8 cellular contexts compared by ENCODE assay signal in the genomic region with DNA sequence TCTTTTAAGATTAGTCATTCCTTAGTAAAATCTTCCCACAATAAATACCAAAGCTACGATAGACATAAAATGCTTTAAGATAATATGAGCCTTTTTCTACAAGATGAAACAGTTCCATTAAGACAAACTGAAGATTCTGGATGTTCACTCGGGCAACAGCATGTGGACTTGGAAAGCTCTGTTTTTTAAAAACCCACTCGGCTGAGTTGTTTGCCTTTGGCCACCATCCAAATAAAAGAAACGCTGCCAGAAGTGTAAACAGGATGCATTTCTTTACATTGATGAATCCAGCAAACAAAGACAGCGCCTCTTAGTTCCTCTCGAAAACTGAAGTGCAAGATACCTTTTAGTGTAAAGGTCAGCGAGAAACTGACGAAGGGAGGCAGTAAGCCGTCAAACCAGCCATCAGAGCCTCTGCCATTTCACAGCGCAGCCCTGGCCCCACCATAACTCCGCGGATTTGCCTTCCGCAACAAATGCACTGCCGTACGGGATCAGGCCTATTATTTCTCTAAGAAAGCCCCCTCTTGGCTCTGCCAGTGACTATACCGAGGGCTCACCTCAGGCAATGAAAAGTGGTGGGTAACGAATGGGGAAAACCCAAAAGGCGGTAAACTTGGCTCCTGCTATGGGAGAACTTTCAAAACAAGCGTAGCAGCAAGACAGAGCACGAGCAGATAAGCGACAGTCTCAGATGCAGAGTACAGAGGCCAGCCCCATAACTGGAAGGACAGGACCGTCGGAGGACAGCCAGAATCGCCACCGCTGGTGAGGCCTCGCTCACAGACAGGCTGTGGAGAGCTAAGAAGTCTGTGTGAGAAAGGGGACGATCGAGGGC. TPM values are rescaled to one million over a fixed set of nuclear protein-coding genes. Genes with fewer than 3 reads are reported as not detected.
A peak's percentile ranks its signal among the peaks of the same experiment; 100 is the strongest.
DNase-seq lines count a peak whose midpoint lies in the region; ATAC-seq, FAIRE-seq and TF ChIP-seq lines count a peak whose summit lies in the region.

No MANE protein-coding gene starts in this region.

- TF ChIP-seq POLR2A in prostate gland (IDR thresholded peaks at IDR 0.05), result no peak

- peaks cover 32% of the 10 kb centered on the region for H3K79me2 ChIP-seq in OCI-LY3 (ENCODE audit: low read length)
- H3K79me2 ChIP-seq in fibroblast of lung (ENCODE audit: control insufficient read depth, insufficient read depth, low read length), result peaks cover 85% of the 10 kb centered on the region

- H3K27me3 ChIP-seq in OCI-LY3 (ENCODE audit: low read depth, low read length) (no peaks in the 10 kb centered on the region), fibroblast of lung (ENCODE audit: control insufficient read depth, insufficient read depth, low read length) (no peaks in the 10 kb centered on the region), prostate gland (replicated peaks; ENCODE audit: insufficient read depth) (no peaks in the 10 kb centered on the region)

- H3K4me3 ChIP-seq in OCI-LY3 (ENCODE audit: low read length) (peak overlapping the region; percentile 52), fibroblast of lung (replicated peaks in 1 of 4; ENCODE audit: control extremely low read depth in 1 of 4, insufficient read depth in 1 of 4, low read depth in 3 of 4, low read length in 4 of 4) (peak overlapping the region; percentile 13 to 43 (median 36)), prostate gland (no peak overlapping the region)

- H3K9ac ChIP-seq in OCI-LY3 (ENCODE audit: low read length) (no peak overlapping the region), fibroblast of lung (ENCODE audit: insufficient read depth, low read length) (peak overlapping the region; percentile 57)

- peak overlapping the region; percentile 78 for H3K4me2 ChIP-seq in OCI-LY3 (ENCODE audit: low read length)
- peak overlapping the region; percentile 93 for H3K4me2 ChIP-seq in fibroblast of lung (ENCODE audit: extremely low read depth, insufficient read depth, low read length)

- H4K20me1 ChIP-seq in OCI-LY3 (ENCODE audit: insufficient read depth, low read length) (no peaks in the 10 kb centered on the region; the same call in 1 of the 2 replicates), fibroblast of lung (ENCODE audit: control insufficient read depth, extremely low read depth, insufficient read depth, low read length) (no peaks in the 10 kb centered on the region)

- DNase-seq in EH (ENCODE audit: low read depth) (peak; percentile 71), fibroblast of lung (ENCODE audit: low read depth in 2 of 2) (peak; percentile 55 to 81), prostate gland (ENCODE audit: low spot score) (peak; percentile 33), RCC 7860 (ENCODE audit: low spot score) (no peak), AG08395 (ENCODE audit: low spot score) (no peak)

- 36% methylated on average over 28 of the region's 28 CpGs for WGBS in prostate gland

- H3K4me1 ChIP-seq in OCI-LY3 (ENCODE audit: low read length) (peaks cover 64% of the 10 kb centered on the region), fibroblast of lung (ENCODE audit: control insufficient read depth, extremely low read depth, insufficient read depth, low read length) (peaks cover 26% of the 10 kb centered on the region), prostate gland (replicated peaks) (peaks cover 6% of the 10 kb centered on the region)

- ATAC-seq in HG03139 (IDR thresholded peaks at IDR 0.05; ENCODE audit: unreplicated experiment) (no peak), HG03378 (IDR thresholded peaks at IDR 0.05; ENCODE audit: unreplicated experiment) (no peak)

- no peaks in the 10 kb centered on the region for H3K9me3 ChIP-seq in OCI-LY3 (ENCODE audit: insufficient read depth, low read length)
- H3K9me3 ChIP-seq in fibroblast of lung (ENCODE audit: control insufficient read depth, insufficient read depth, low read depth, low read length), result no peaks in the 10 kb centered on the region
- H3K9me3 ChIP-seq in prostate gland, result no peaks in the 10 kb centered on the region

- TF ChIP-seq CTCF in OCI-LY3 (IDR thresholded peaks at IDR 0.05; ENCODE audit: low read depth, low read length) (no peak), fibroblast of lung (conservative IDR thresholded peaks at IDR 0.05 in 1 of 2, IDR thresholded peaks at IDR 0.05 in 1 of 2; ENCODE audit: low read depth in 1 of 2, low read length in 2 of 2) (no peak), prostate gland (IDR thresholded peaks at IDR 0.05) (no peak)

- H3K36me3 ChIP-seq in OCI-LY3 (replicated peaks; ENCODE audit: low read depth, low read length), result no peaks in the 10 kb centered on the region
- no peaks in the 10 kb centered on the region for H3K36me3 ChIP-seq in fibroblast of lung (ENCODE audit: control insufficient read depth, insufficient read depth, low read length)
- no peaks in the 10 kb centered on the region for H3K36me3 ChIP-seq in prostate gland

- H2AFZ ChIP-seq in OCI-LY3 (ENCODE audit: low read depth, low read length), result no peak overlapping the region
- H2AFZ ChIP-seq in fibroblast of lung (ENCODE audit: low read length), result peak overlapping the region; percentile 16

- intact Hi-C loops in prostate gland (cut with DNase I), result no loop called here

- no peak overlapping the region for H3K27ac ChIP-seq in OCI-LY3 (ENCODE audit: low read length)
- peak overlapping the region; percentile 96 for H3K27ac ChIP-seq in fibroblast of lung (ENCODE audit: insufficient read depth, low read length)
- peak overlapping the region; percentile 50 for H3K27ac ChIP-seq in prostate gland

- no peak for FAIRE-seq in RCC 7860 (lab: Jason Lieb, UNC)

RNA-seq across cellular contexts. Expression of gene GNA12, which starts 41.4 kb away (rescaled TPM):
- total RNA-seq in fibroblast of lung, result 23.1 and 36.2 TPM in 2 replicates
- polyA plus RNA-seq in fibroblast of lung, result 119 and 137 TPM in 2 replicates
- 87.8 and 89.1 TPM in 2 replicates for polyA plus RNA-seq in fibroblast of lung (2012)
- 174 and 188 TPM in 2 replicates for polyA minus RNA-seq in fibroblast of lung (ENCODE audit: low replicate concordance)
- total RNA-seq in prostate gland, result 100 to 1,000 TPM in 1 of 2 donors, 10 to 100 TPM in 1; 22.6 to 102 TPM

Comparison
In these comparisons a context has a peak if more than half of its experiments do, and no peak if none do; other contexts are left out.
1. DNase-seq: peak in EH (single experiment), fibroblast of lung (2 of 2) and prostate gland (single experiment); none in RCC 7860 (single experiment) and AG08395 (single experiment).
2. H3K4me3 ChIP-seq: peak in OCI-LY3 (single experiment) and fibroblast of lung (4 of 4); none in prostate gland (0 of 2).